In genomic region chr6:53358440-53359087, GRCh38 we compare ENCODE assay signal across 7 cellular contexts. TPM values are rescaled to one million over a fixed set of nuclear protein-coding genes. Genes with fewer than 3 reads are reported as not detected.
DNase-seq lines count a peak whose midpoint lies in the region; ATAC-seq and TF ChIP-seq lines count a peak whose summit lies in the region.

No MANE protein-coding gene starts in this region.

- TF ChIP-seq EP300 in esophagus muscularis mucosa (IDR thresholded peaks at IDR 0.05): no peak

- H3K4me1 ChIP-seq in RWPE2 (ENCODE audit: insufficient read depth, poor library complexity, severe bottlenecking) (peaks cover 14% of the 10 kb centered on the region), esophagus muscularis mucosa (peaks cover 11 to 19% (median 17%) of the 10 kb centered on the region in 4 donors), osteoblast (ENCODE audit: insufficient read depth, low read length) (peaks cover 22% of the 10 kb centered on the region)

- ATAC-seq in GM18870 (IDR thresholded peaks at IDR 0.05; ENCODE audit: unreplicated experiment) (peak; percentile 11), HG02840 (IDR thresholded peaks at IDR 0.05; ENCODE audit: low FRiP score, unreplicated experiment) (peak; percentile 12), RWPE2 (ENCODE audit: low read depth) (no peak)

- H3K27ac ChIP-seq in RWPE2 (ENCODE audit: poor library complexity, severe bottlenecking) (peak overlapping the region; percentile 66), esophagus muscularis mucosa (replicated peaks in 1 of 4) (peak overlapping the region; percentile 92 to 95 (median 93)), osteoblast (ENCODE audit: low read depth, low read length) (peak overlapping the region; percentile 49)

- intact Hi-C loops in esophagus muscularis mucosa (cut with DNase I): loop anchor here (5.0 kb wide), 1 partner anchor 186 kb away; no protein-coding TSS in a partner anchor

- H3K79me2 ChIP-seq in osteoblast (ENCODE audit: insufficient read depth, low read length): no peaks in the 10 kb centered on the region

- no peaks in the 10 kb centered on the region for H3K36me3 ChIP-seq in RWPE2 (ENCODE audit: low read depth)
- no peaks in the 10 kb centered on the region for H3K36me3 ChIP-seq in esophagus muscularis mucosa
- no peaks in the 10 kb centered on the region for H3K36me3 ChIP-seq in osteoblast (ENCODE audit: insufficient read depth, low read length)

- H3K4me3 ChIP-seq in RWPE2 (ENCODE audit: severe bottlenecking): peak overlapping the region; percentile 42
- H3K4me3 ChIP-seq in esophagus muscularis mucosa: peak overlapping the region; percentile 65 to 78 (median 68)
- peak overlapping the region; percentile 80 for H3K4me3 ChIP-seq in osteoblast (ENCODE audit: insufficient read depth, low read length)

- no peaks in the 10 kb centered on the region for H3K27me3 ChIP-seq in RWPE2 (ENCODE audit: insufficient read depth, poor library complexity, severe bottlenecking)
- H3K27me3 ChIP-seq in esophagus muscularis mucosa: no peaks in the 10 kb centered on the region
- no peaks in the 10 kb centered on the region for H3K27me3 ChIP-seq in osteoblast (ENCODE audit: insufficient read depth, low read length)

- H4K20me1 ChIP-seq in osteoblast (ENCODE audit: insufficient read depth, low read length): no peaks in the 10 kb centered on the region

- TF ChIP-seq CTCF in RWPE2 (IDR thresholded peaks at IDR 0.05; ENCODE audit: poor library complexity, severe bottlenecking) (no peak), esophagus muscularis mucosa (IDR thresholded peaks at IDR 0.05) (no peak), osteoblast (IDR thresholded peaks at IDR 0.05; ENCODE audit: extremely low read depth, low read depth, low read length) (no peak)

- H3K4me2 ChIP-seq in osteoblast (ENCODE audit: insufficient read depth, low read length): peak overlapping the region; percentile 94

- WGBS in esophagus muscularis mucosa: 39% methylated on average over 16 of the region's 16 CpGs

- DNase-seq in RWPE2 (ENCODE audit: low spot score) (no peak), esophagus muscularis mucosa (ENCODE audit: extremely low spot score) (no peak), osteoblast (ENCODE audit: insufficient read length, low spot score, missing footprints) (no peak), mesenteric fat pad (ENCODE audit: low spot score) (no peak), amygdala (lab: John Stamatoyannopoulos, UW) (no peak)

- peak overlapping the region; percentile 83 for H2AFZ ChIP-seq in osteoblast (ENCODE audit: low read length)

- H3K9me3 ChIP-seq in RWPE2 (ENCODE audit: severe bottlenecking) (no peaks in the 10 kb centered on the region), esophagus muscularis mucosa (no peaks in the 10 kb centered on the region), osteoblast (ENCODE audit: low read depth, low read length) (no peaks in the 10 kb centered on the region)

- TF ChIP-seq POLR2A in esophagus muscularis mucosa (IDR thresholded peaks at IDR 0.05; ENCODE audit: low read depth): no peak

RNA-seq across cellular contexts. Expression of gene ELOVL5, which starts 9.8 kb away (rescaled TPM):
- 10 to 100 TPM; 55.2 to 80.2 (median 64.8) TPM for total RNA-seq in esophagus muscularis mucosa
- 75.3 and 76.6 TPM in 2 replicates for total RNA-seq in osteoblast
- 392 TPM for total RNA-seq in mesenteric fat pad
